ENCODE assay signal across 24 cellular contexts in genomic region chr4:126992910-126993309, GRCh38.
"Had no signal": no experiment of that assay in that cellular context is flagged by ENCODE, and none has a peak within 500 bp of the region (broad histone marks: within the 10 kb centered on the region; RNA-seq: fewer than 3 reads in every experiment).

No MANE protein-coding gene starts in this region.

- H3K4me1 ChIP-seq: left ventricle myocardium inferior, pancreas, prostate gland, tibial nerve, uterus had no signal

- ATAC-seq: naive thymus-derived CD4-positive, alpha-beta T cell; natural killer cell treated with Interleukin-12 subunit alpha and Interleukin-12 subunit beta and Interleukin-15 and Interleukin-18, amount 100 ng/mL, for 72 hours; pancreas; right cardiac atrium; stimulated activated memory B cell treated with anti-CD40 and anti-IgM and Interleukin-4, amounts not matched to agents 10 μg/mL and 1 μg/mL and 100 μg/mL, for 72 hours; stimulated activated naive CD8-positive, alpha-beta T cell treated with anti-CD3 and anti-CD28 coated beads, Interleukin-15, amount 100 ng/mL, for 72 hours had no signal

- H3K27me3 ChIP-seq: pancreas, sigmoid colon, tibial nerve, uterus had no signal

- H3K36me3 ChIP-seq: left ventricle myocardium inferior, prostate gland, sigmoid colon, tibial nerve, uterus had no signal

- DNase-seq: hypothalamus; immature natural killer cell; left ventricle myocardium inferior; mesendoderm; naive thymus-derived CD4-positive, alpha-beta T cell; pancreas; posterior cingulate gyrus; retina; sigmoid colon; stimulated activated CD4-positive, alpha-beta T cell treated with anti-CD3 and anti-CD28 coated beads, Interleukin-1b, Interleukin-23, amount 100 ng/mL, for 48 hours; stimulated activated CD4-positive, alpha-beta T cell treated with anti-CD3 and anti-CD28 coated beads, Interleukin-2, amount 100 ng/mL, for 48 hours; stimulated activated CD4-positive, alpha-beta T cell treated with anti-CD3 and anti-CD28 coated beads, Interleukin-4, amount 100 ng/mL, for 4 hours; stimulated activated CD8-positive, alpha-beta memory T cell treated with anti-CD3 and anti-CD28 coated beads, Interleukin-4, amount 100 ng/mL, for 48 hours; stimulated activated naive CD4-positive, alpha-beta T cell treated with Interleukin-2 at 50 U/mL for 16 hours; stimulated activated naive CD8-positive, alpha-beta T cell treated with anti-CD3 and anti-CD28 coated beads, Interleukin-15, amount 100 ng/mL, for 72 hours; substantia nigra; uterus had no signal

- H3K4me3 ChIP-seq: left ventricle myocardium inferior, lung, pancreas, prostate gland, sigmoid colon, smooth muscle cell, tibial nerve, uterus had no signal

- H3K4me2 ChIP-seq: smooth muscle cell had no signal

- H3K27ac ChIP-seq: left ventricle myocardium inferior, pancreas, prostate gland, sigmoid colon, tibial nerve, uterus had no signal

- H3K9me3 ChIP-seq: pancreas, prostate gland, sigmoid colon, tibial nerve, uterus had no signal
